1 cellular context compared by ENCODE assay signal in the genomic region with DNA sequence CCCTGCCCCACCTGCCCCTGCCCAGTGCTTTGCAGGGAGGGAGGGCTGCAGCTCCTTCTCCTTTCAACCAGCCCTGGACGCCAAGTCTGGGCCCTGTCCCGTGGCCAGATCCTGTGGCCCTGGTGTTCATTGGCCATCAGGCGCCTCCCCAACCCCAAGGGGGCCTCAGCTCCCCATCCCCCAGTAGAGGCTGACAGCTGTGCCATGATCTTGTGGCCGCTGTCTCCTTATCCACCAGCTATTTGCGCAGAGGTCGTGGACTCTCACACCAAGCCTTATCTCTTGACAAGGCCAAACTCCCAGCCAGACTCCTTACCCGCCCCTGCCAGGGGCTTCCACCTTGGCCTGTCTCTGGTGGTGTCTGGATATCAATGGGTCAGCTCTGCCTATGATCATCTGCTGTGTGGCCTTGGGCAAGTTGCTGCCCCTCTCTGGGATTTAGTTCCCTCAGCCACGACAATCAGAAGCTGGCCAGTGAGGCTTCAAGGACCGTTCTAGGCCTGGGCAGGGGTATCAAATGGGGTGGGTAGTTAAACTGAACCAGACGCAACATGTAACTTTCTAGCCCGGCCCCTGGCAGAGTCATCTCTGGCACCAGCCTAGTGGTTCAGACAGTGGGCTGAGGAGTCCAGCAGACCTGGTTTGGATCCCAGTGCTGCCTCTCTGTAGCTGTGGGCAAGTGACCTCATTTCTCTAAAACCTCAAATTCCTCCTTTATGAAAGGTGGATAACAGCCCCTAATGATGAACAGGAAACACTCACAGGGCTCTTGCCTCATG.
TF ChIP-seq lines count a peak whose summit lies in the region.

No MANE protein-coding gene starts in this region.

TF ChIP-seq in HepG2, 621 proteins besides CTCF, POLR2A, EP300 and RAD21:
- no peak for TF ChIP-seq MEF2D (CRISPR knock-in tag; IDR thresholded peaks at IDR 0.05)
- TF ChIP-seq ATF7 (IDR thresholded peaks at IDR 0.05) = no peak
- no peak for TF ChIP-seq ATF7 (CRISPR knock-in tag; IDR thresholded peaks at IDR 0.05)
- peak; percentile 76 for TF ChIP-seq HNRNPLL (IDR thresholded peaks at IDR 0.05; ENCODE audit: low read depth, low read length, poor library complexity, severe bottlenecking)
- TF ChIP-seq ZNF816 (CRISPR knock-in tag; IDR thresholded peaks at IDR 0.05; ENCODE audit: borderline replicate concordance) = no peak
- TF ChIP-seq CBX1 (IDR thresholded peaks at IDR 0.05; ENCODE audit: low read depth) = no peak
- no peak for TF ChIP-seq ZNF484 (CRISPR knock-in tag; IDR thresholded peaks at IDR 0.05; ENCODE audit: borderline replicate concordance, low read depth)
- TF ChIP-seq, protein P1, sequence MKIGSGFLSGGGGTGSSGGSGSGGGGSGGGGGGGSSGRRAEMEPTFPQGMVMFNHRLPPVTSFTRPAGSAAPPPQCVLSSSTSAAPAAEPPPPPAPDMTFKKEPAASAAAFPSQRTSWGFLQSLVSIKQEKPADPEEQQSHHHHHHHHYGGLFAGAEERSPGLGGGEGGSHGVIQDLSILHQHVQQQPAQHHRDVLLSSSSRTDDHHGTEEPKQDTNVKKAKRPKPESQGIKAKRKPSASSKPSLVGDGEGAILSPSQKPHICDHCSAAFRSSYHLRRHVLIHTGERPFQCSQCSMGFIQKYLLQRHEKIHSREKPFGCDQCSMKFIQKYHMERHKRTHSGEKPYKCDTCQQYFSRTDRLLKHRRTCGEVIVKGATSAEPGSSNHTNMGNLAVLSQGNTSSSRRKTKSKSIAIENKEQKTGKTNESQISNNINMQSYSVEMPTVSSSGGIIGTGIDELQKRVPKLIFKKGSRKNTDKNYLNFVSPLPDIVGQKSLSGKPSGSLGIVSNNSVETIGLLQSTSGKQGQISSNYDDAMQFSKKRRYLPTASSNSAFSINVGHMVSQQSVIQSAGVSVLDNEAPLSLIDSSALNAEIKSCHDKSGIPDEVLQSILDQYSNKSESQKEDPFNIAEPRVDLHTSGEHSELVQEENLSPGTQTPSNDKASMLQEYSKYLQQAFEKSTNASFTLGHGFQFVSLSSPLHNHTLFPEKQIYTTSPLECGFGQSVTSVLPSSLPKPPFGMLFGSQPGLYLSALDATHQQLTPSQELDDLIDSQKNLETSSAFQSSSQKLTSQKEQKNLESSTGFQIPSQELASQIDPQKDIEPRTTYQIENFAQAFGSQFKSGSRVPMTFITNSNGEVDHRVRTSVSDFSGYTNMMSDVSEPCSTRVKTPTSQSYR (CRISPR knock-in tag; IDR thresholded peaks at IDR 0.05; ENCODE audit: borderline replicate concordance) = peak; percentile 26; the same call in 1 of the 2 replicates
- no peak for TF ChIP-seq ZKSCAN8 (CRISPR knock-in tag; IDR thresholded peaks at IDR 0.05; ENCODE audit: borderline replicate concordance)
- peak; percentile 97 for TF ChIP-seq ZNF768 (CRISPR knock-in tag; IDR thresholded peaks at IDR 0.05)
- TF ChIP-seq TCF12 (IDR thresholded peaks at IDR 0.05) = no peak
- no peak for TF ChIP-seq TCF12 (CRISPR knock-in tag; IDR thresholded peaks at IDR 0.05)
- no peak for TF ChIP-seq ZIK1 (CRISPR knock-in tag; IDR thresholded peaks at IDR 0.05; ENCODE audit: borderline replicate concordance, low read depth)
TF ChIP-seq in HepG2: peak in this region for 3.
